Comparison of ENCODE assay signal across 28 cellular contexts in genomic region chr20:38237381-38237780, GRCh38. TPM values are rescaled to one million over a fixed set of nuclear protein-coding genes. Genes with fewer than 3 reads are reported as not detected.
DNase-seq lines count a peak whose midpoint lies in the region; ATAC-seq, FAIRE-seq and TF ChIP-seq lines count a peak whose summit lies in the region.
"Had no signal": no experiment of that assay in that cellular context is flagged by ENCODE, and none has a peak within 500 bp of the region (broad histone marks: within the 10 kb centered on the region; RNA-seq: fewer than 3 reads in every experiment).

No MANE protein-coding gene starts in this region.

- TF ChIP-seq EP300 in H1 (IDR thresholded peaks at IDR 0.05; ENCODE audit: borderline replicate concordance in 1 of 2, low read depth in 2 of 2, low read length in 2 of 2) = no peak

- H4K5ac ChIP-seq in H1 (ENCODE audit: insufficient read length, low read depth, low read length) = no peak overlapping the region

- H2AFZ ChIP-seq in H1 (ENCODE audit: low read length) = no peak overlapping the region

- H3K4me1 Mint-ChIP-seq in T-helper 17 cell = no peaks in the 10 kb centered on the region
- H3K4me1 Mint-ChIP-seq: CD14-positive monocyte; CD4-positive, alpha-beta memory T cell; CD4-positive, CD25-positive, alpha-beta regulatory T cell; CD8-positive, alpha-beta memory T cell had no signal

- H3K27me3 ChIP-seq in H1 (replicated peaks in 1 of 4; ENCODE audit: control insufficient read depth in 3 of 4, extremely low read depth in 1 of 4, insufficient read depth in 3 of 4, low read length in 3 of 4) = no peaks in the 10 kb centered on the region; a peak in 1 of 7 replicates
- H3K27me3 ChIP-seq: BE2C had no signal

- no peaks in the 10 kb centered on the region for H3K4me1 ChIP-seq in H1 (replicated peaks in 1 of 4; ENCODE audit: control insufficient read depth in 3 of 4, insufficient read depth in 4 of 4, low read length in 3 of 4)
- H3K4me1 ChIP-seq: BE2C, BLaER1 had no signal

- no peak overlapping the region for H2BK12ac ChIP-seq in H1 (ENCODE audit: low read depth, low read length)

- no peak overlapping the region for H2AK5ac ChIP-seq in H1 (ENCODE audit: low read depth, low read length)

- DNase-seq in HTR-8/SVneo (ENCODE audit: insufficient read length, low spot score) (no peak), T-helper 17 cell (no peak), H1 (ENCODE audit: low read depth in 1 of 2, low spot score in 2 of 2) (no peak), NCI-H1694 treated with DMSO at 0.1 percent for 48 hours (lab: John Stamatoyannopoulos, UW) (no peak)
- DNase-seq: 8988T; ACHN; BE2C; C1 segment of cervical spinal cord; CD4-positive, alpha-beta memory T cell; CD4-positive, CD25-positive, alpha-beta regulatory T cell; CD8-positive, alpha-beta memory T cell; COR-L47; DMS 273 treated with DMSO at 0.1 percent for 48 hours; DMS153; DMS53; DMS79; DND-41; EL; GDM1 had no signal

- H3K56ac ChIP-seq in H1 (replicated peaks; ENCODE audit: insufficient read length, low read depth, low read length) = no peak overlapping the region

- no peak overlapping the region for H3K14ac ChIP-seq in H1 (ENCODE audit: insufficient read length)

- H3K9me3 ChIP-seq in T-helper 17 cell (ENCODE audit: control insufficient read depth, low read length, poor library complexity, severe bottlenecking) (no peaks in the 10 kb centered on the region), H1 (ENCODE audit: insufficient read depth in 2 of 2, low read depth in 1 of 2, low read length in 1 of 2) (peaks cover 17 to 21% of the 10 kb centered on the region in 2 experiments)

- H2BK20ac ChIP-seq in H1 (ENCODE audit: low read length) = no peak overlapping the region

- H3K27ac ChIP-seq in H1 (ENCODE audit: low read depth, low read length) = no peak overlapping the region
- H3K27ac ChIP-seq: BLaER1 had no signal

- H2BK15ac ChIP-seq in H1 (ENCODE audit: low read length) = no peak overlapping the region

- H4K91ac ChIP-seq in H1 (replicated peaks; ENCODE audit: insufficient read length, low read length) = peak overlapping the region; percentile 9

- no peak overlapping the region for H3K4me3 ChIP-seq in H1 (ENCODE audit: extremely low read depth in 1 of 4, insufficient read depth in 2 of 4, low read depth in 3 of 4, low read length in 4 of 4)
- H3K4me3 ChIP-seq: BLaER1, GM12878 had no signal

- no peak for TF ChIP-seq RAD21 in H1 (IDR thresholded peaks at IDR 0.05 in 1 of 2, conservative IDR thresholded peaks at IDR 0.05 in 1 of 2; ENCODE audit: low read depth in 2 of 2, low read length in 2 of 2)

- no peaks in the 10 kb centered on the region for H3K79me2 ChIP-seq in H1 (ENCODE audit: control insufficient read depth in 1 of 2, insufficient read depth in 2 of 2, low read length in 2 of 2)

- CTCF ChIA-PET in H1 (lab: Charles Lee; ENCODE audit: partially characterized antibody) = interaction anchor here (1.3 kb wide), 1 partner anchor 14 kb away, joined by 5 read pairs; no protein-coding TSS in a partner anchor

- peaks cover 14% of the 10 kb centered on the region for H3K27me3 Mint-ChIP-seq in T-helper 17 cell
- H3K27me3 Mint-ChIP-seq: CD4-positive, CD25-positive, alpha-beta regulatory T cell had no signal

- peak overlapping the region; percentile 1 for H3K4me3 Mint-ChIP-seq in T-helper 17 cell
- H3K4me3 Mint-ChIP-seq: CD4-positive, alpha-beta memory T cell; CD4-positive, CD25-positive, alpha-beta regulatory T cell; CD8-positive, alpha-beta memory T cell had no signal

- H3K23me2 ChIP-seq in H1 (ENCODE audit: low read depth, low read length) = no peaks in the 10 kb centered on the region

- H3K18ac ChIP-seq in H1 (ENCODE audit: extremely low read depth, low read length) = no peak overlapping the region

- H4K20me1 ChIP-seq in H1 (replicated peaks in 1 of 2; ENCODE audit: control insufficient read depth in 1 of 2, insufficient read depth in 2 of 2, low read length in 2 of 2) = no peaks in the 10 kb centered on the region
- H4K20me1 ChIP-seq: BLaER1 had no signal

- no peak overlapping the region for H4K8ac ChIP-seq in H1 (ENCODE audit: extremely low read depth, insufficient read depth, low read length)

- POLR2A ChIA-PET in H1 (lab: Charles Lee; ENCODE audit: partially characterized antibody) = interaction anchor here (1.2 kb wide), 1 partner anchor 15 kb away, joined by 7 read pairs; no protein-coding TSS in a partner anchor

- no peak overlapping the region for H3K4me2 ChIP-seq in H1 (ENCODE audit: insufficient read depth in 1 of 2, low read depth in 2 of 2, low read length in 2 of 2)
- H3K4me2 ChIP-seq: BLaER1 had no signal

- TF ChIP-seq CTCF in H1 (IDR thresholded peaks at IDR 0.05; ENCODE audit: control extremely low read depth in 1 of 3, insufficient read depth in 1 of 3, low read depth in 1 of 3, low read length in 3 of 3) = no peak

- WGBS in H1 (ENCODE audit: extremely low coverage in 1 of 2, insufficient coverage in 1 of 2, insufficient read length in 1 of 2, insufficient replicate concordance in 2 of 2, low coverage in 1 of 2, low lambda C conversion rate in 2 of 2, missing lambda C conversion rate in 1 of 2), 2 experiments = 87% methylated on average over 3 of the region's 3 CpGs; no CpG with 5 or more reads in 1 of the 2 experiments

- H3K36me3 ChIP-seq in H1 (ENCODE audit: control insufficient read depth in 2 of 4, insufficient read depth in 4 of 4, low read length in 3 of 4) = no peaks in the 10 kb centered on the region
- H3K36me3 ChIP-seq: BE2C, BLaER1 had no signal

- TF ChIP-seq POLR2A in H1 (IDR thresholded peaks at IDR 0.05; ENCODE audit: control extremely low read depth in 1 of 2, low read depth in 2 of 2, low read length in 2 of 2) = no peak

- H3K36me3 Mint-ChIP-seq in T-helper 17 cell (ENCODE audit: low read depth) = peaks cover 2% of the 10 kb centered on the region
- H3K36me3 Mint-ChIP-seq: CD4-positive, CD25-positive, alpha-beta regulatory T cell; CD8-positive, alpha-beta memory T cell had no signal

- no peak for ATAC-seq in T-helper 17 cell
- no peak for ATAC-seq in HG02840 (IDR thresholded peaks at IDR 0.05; ENCODE audit: low FRiP score, unreplicated experiment)
- ATAC-seq: GM12878 had no signal

- no peak overlapping the region for H2BK5ac ChIP-seq in H1 (ENCODE audit: low read depth, low read length)

- H3K23ac ChIP-seq in H1 (ENCODE audit: insufficient read length) = no peak overlapping the region

- H3K9ac ChIP-seq in H1 (replicated peaks in 1 of 4; ENCODE audit: extremely low read depth in 1 of 4, low read depth in 3 of 4, low read length in 3 of 4) = no peak overlapping the region
- H3K9ac ChIP-seq: BLaER1 had no signal

- no peak overlapping the region for H3K27ac Mint-ChIP-seq in T-helper 17 cell
- H3K27ac Mint-ChIP-seq: CD14-positive monocyte; CD4-positive, alpha-beta memory T cell; CD4-positive, CD25-positive, alpha-beta regulatory T cell; CD8-positive, alpha-beta memory T cell had no signal

- peak; percentile 55 for FAIRE-seq in HTR-8/SVneo (lab: Jason Lieb, UNC)
- FAIRE-seq in H1 (lab: Jason Lieb, UNC) = no peak
- FAIRE-seq: A204.1, GM12878, GM12892, GM18507 had no signal

- no peaks in the 10 kb centered on the region for H3K79me1 ChIP-seq in H1 (ENCODE audit: low read depth, low read length)

- H2BK120ac ChIP-seq in H1 (replicated peaks; ENCODE audit: low read depth, low read length) = no peak overlapping the region

- no peak overlapping the region for H3K4ac ChIP-seq in H1 (replicated peaks; ENCODE audit: insufficient read length, low read depth, low read length)

TF ChIP-seq in H1, 55 proteins besides CTCF, POLR2A, EP300 and RAD21 (continues in another document):
- no peak for TF ChIP-seq HDAC6 (IDR thresholded peaks at IDR 0.05; ENCODE audit: low read depth, low read length)
- no peak for TF ChIP-seq BCL11A (IDR thresholded peaks at IDR 0.05; ENCODE audit: low read depth in 2 of 2, low read length in 2 of 2)
- TF ChIP-seq SP2 (IDR thresholded peaks at IDR 0.05; ENCODE audit: low read length) = no peak
- no peak for TF ChIP-seq SUZ12 (IDR thresholded peaks at IDR 0.05; ENCODE audit: low read length)
- no peak for TF ChIP-seq JUN (IDR thresholded peaks at IDR 0.05; ENCODE audit: low read depth, low read length)
- no peak for TF ChIP-seq SIN3A (conservative IDR thresholded peaks at IDR 0.05 in 1 of 2, IDR thresholded peaks at IDR 0.05 in 1 of 2; ENCODE audit: low read depth in 1 of 2, low read length in 2 of 2)
- TF ChIP-seq, protein P1, sequence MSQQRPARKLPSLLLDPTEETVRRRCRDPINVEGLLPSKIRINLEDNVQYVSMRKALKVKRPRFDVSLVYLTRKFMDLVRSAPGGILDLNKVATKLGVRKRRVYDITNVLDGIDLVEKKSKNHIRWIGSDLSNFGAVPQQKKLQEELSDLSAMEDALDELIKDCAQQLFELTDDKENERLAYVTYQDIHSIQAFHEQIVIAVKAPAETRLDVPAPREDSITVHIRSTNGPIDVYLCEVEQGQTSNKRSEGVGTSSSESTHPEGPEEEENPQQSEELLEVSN (IDR thresholded peaks at IDR 0.05) = no peak
- no peak for TF ChIP-seq NRF1 (IDR thresholded peaks at IDR 0.05; ENCODE audit: low read depth, low read length)
- TF ChIP-seq TBP (IDR thresholded peaks at IDR 0.05; ENCODE audit: low read depth, low read length) = no peak

RNA-seq across cellular contexts. Expression of gene KIAA1755, which starts 23.2 kb away (rescaled TPM):
- not detected for total RNA-seq in T-helper 17 cell
- not detected in 2 replicates for total RNA-seq in H1 (2021; fragmentation: NEBNext Ultra II Directional; extraction: Animal tissue kit (Norgen Biotek cat#: 25700))
- 0.23 and 0.27 TPM in 2 replicates for polyA plus RNA-seq in H1 (2011; rRNA removed)
- 0.10 TPM for polyA plus RNA-seq in H1 (2011; cell fraction: cytosol; rRNA removed)
- polyA plus RNA-seq in H1 (2011; cell fraction: nucleus; rRNA removed) = 0.26 TPM
- 0.14 to 0.28 TPM (median 0.20 TPM) in 4 replicates for polyA plus RNA-seq in H1 (2012, experiment 1 of 2)
- polyA plus RNA-seq in H1 (2012, experiment 2 of 2) = 0.26 TPM
- 0.08 TPM for polyA plus RNA-seq in H1 (2013, experiment 1 of 2)
- polyA plus RNA-seq in H1 (2013, experiment 2 of 2) = 0.07 TPM
- polyA minus RNA-seq in H1 (2011; rRNA and poly(A)+ RNA removed) = 0.07 and 0.09 TPM in 2 replicates
- polyA minus RNA-seq in H1 (2011; cell fraction: cytosol; rRNA and poly(A)+ RNA removed) = not detected
- 0.50 TPM for polyA minus RNA-seq in H1 (2011; cell fraction: nucleus; rRNA and poly(A)+ RNA removed)
- total RNA-seq: A673; CD4-positive, alpha-beta memory T cell; CD4-positive, CD25-positive, alpha-beta regulatory T cell; CD8-positive, alpha-beta memory T cell; G401; GM12878 had no signal
- polyA plus RNA-seq: CD14-positive monocyte; CD4-positive, alpha-beta memory T cell; CD4-positive, CD25-positive, alpha-beta regulatory T cell; CD8-positive, alpha-beta memory T cell; GM12878 had no signal
